In the genomic region with DNA sequence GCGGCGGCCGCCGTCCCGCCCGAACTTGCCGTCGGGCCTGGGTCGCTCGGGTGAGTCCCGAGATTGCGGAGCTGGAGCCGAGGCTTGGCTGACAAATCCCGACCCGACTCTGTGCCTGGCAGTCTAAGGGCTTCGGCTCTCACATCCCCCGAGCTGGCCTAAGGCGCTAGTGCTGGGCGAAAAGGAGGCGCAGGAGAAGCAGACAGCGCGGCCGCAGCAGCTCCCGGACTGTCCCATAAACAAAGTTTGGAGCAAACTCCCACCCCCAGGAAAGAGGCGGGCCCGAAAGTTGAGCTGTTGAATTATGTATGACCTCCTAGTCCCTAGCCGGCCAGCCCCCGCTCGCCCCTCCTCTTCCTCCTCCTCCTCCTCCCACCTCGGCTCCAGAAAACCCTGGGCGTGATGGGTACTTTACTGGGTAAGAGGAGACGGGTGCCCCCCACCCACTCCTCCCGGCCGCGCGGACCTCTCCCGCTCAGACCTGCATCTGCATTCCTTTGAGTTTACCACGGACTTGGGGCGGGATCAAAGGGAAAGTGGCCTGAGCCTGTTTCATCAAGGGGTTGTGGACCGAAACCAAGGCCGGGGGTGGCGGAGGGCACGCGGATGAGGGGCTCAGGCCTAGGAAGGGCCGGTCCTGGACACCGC, we compare ENCODE assay signal across 8 cellular contexts. TPM values are rescaled to one million over a fixed set of nuclear protein-coding genes. Genes with fewer than 3 reads are reported as not detected.
A peak's percentile ranks its signal among the peaks of the same experiment; 100 is the strongest.
DNase-seq lines count a peak whose midpoint lies in the region; ATAC-seq and TF ChIP-seq lines count a peak whose summit lies in the region.

TSS of gene WWTR1 (minus strand) at position 230 of the 648 bp plus-strand sequence. CDS start 719 bp downstream, outside the sequence.

- H3K9me3 ChIP-seq in muscle layer of duodenum (ENCODE audit: control insufficient read depth in 1 of 2, low read length in 2 of 2) (no peaks in the 10 kb centered on the region), tibial artery (no peaks in the 10 kb centered on the region)

- peak within 1 kb of the TSS; percentile 75 to 81 for H3K4me3 ChIP-seq in muscle layer of duodenum (ENCODE audit: low read depth in 1 of 2, low read length in 2 of 2)
- H3K4me3 ChIP-seq in tibial artery = peak within 1 kb of the TSS; percentile 71 to 76

- peaks cover 0 to 9% of the 10 kb centered on the region in 2 donors for H3K36me3 ChIP-seq in muscle layer of duodenum (ENCODE audit: control insufficient read depth in 1 of 2, insufficient read depth in 2 of 2, low read length in 2 of 2)
- no peaks in the 10 kb centered on the region for H3K36me3 ChIP-seq in tibial artery

- H3K4me1 ChIP-seq in muscle layer of duodenum (ENCODE audit: control insufficient read depth in 1 of 2, insufficient read depth in 2 of 2, low read length in 2 of 2) = peaks cover 11 to 16% of the 10 kb centered on the region in 2 donors
- peaks cover 0 to 45% (median 30%) of the 10 kb centered on the region in 4 donors for H3K4me1 ChIP-seq in tibial artery

- ATAC-seq in GM18498 (IDR thresholded peaks at IDR 0.05; ENCODE audit: unreplicated experiment) = peak; percentile 79
- peak; percentile 79 for ATAC-seq in HG02763 (IDR thresholded peaks at IDR 0.05; ENCODE audit: unreplicated experiment)

- intact Hi-C loops in tibial artery (cut with DNase I; ENCODE audit: low total_unique reads) = loop anchor here (2.0 to 10.0 kb wide), 3 partner anchors 76 to 273 kb away; no protein-coding TSS in a partner anchor

- TF ChIP-seq CTCF in tibial artery (IDR thresholded peaks at IDR 0.05) = no peak

- DNase-seq in A172 (ENCODE audit: low spot score) (peak; percentile 98), NCI-H446 (lab: John Stamatoyannopoulos, UW) (peak; percentile 49 to 85), fibroblast of peridontal ligament (ENCODE audit: extremely low read depth) (peak; percentile 93), tibial artery (peak; percentile 96 to 98)
- DNase-seq in activated T-cell treated with anti-CD3 and anti-CD28 coated beads, Interleukin-2, amount 50 U/mL, for 48 hours = peak; percentile 60 to 62

- peaks cover 8% of the 10 kb centered on the region for H3K27me3 ChIP-seq in muscle layer of duodenum (ENCODE audit: low read depth, low read length)
- H3K27me3 ChIP-seq in tibial artery = no peaks in the 10 kb centered on the region

- H3K27ac ChIP-seq in muscle layer of duodenum (ENCODE audit: low read length) = peak within 1 kb of the TSS; percentile 96
- peak within 1 kb of the TSS; percentile 96 to 98 for H3K27ac ChIP-seq in tibial artery

RNA-seq across cellular contexts. Expression of gene WWTR1, which starts in this region (rescaled TPM):
- 84.9 and 103 TPM in 2 replicates for total RNA-seq in A172 (2014; rRNA removed; shearing (Covaris generic))

Comparison
In these comparisons a context has a peak if more than half of its experiments do, and no peak if none do; other contexts are left out.
1. Peak in every context shown above with its lines: DNase-seq, ATAC-seq, H3K4me3 ChIP-seq and H3K27ac ChIP-seq.